19 cellular contexts compared by ENCODE assay signal in genomic region chr17:9294661-9295210, GRCh38.
DNase-seq lines count a peak whose midpoint lies in the region; ATAC-seq and TF ChIP-seq lines count a peak whose summit lies in the region.
"Had no signal": no experiment of that assay in that cellular context is flagged by ENCODE, and none has a peak within 500 bp of the region (broad histone marks: within the 10 kb centered on the region; RNA-seq: fewer than 3 reads in every experiment).

No MANE protein-coding gene starts in this region.

- TF ChIP-seq CTCF in endodermal cell (conservative IDR thresholded peaks at IDR 0.05) = no peak

- no peaks in the 10 kb centered on the region for H3K4me1 ChIP-seq in endodermal cell (ENCODE audit: control insufficient read depth, insufficient read depth, low read length)
- H3K4me1 ChIP-seq: A549 had no signal

- H3K27ac Mint-ChIP-seq in stimulated activated naive CD8-positive, alpha-beta T cell treated with anti-CD3 and anti-CD28 coated beads, Interleukin-15, Interleukin-2, amounts not matched to agents 100 ng/mL and 50 ng/mL, for 24 hours = peak overlapping the region; percentile 26
- no peak overlapping the region for H3K27ac Mint-ChIP-seq in endodermal cell

- H3K4me3 ChIP-seq in endodermal cell (ENCODE audit: low read length) = no peak overlapping the region
- H3K4me3 ChIP-seq: A549, SK-N-MC had no signal

- no peaks in the 10 kb centered on the region for H3K27me3 Mint-ChIP-seq in stimulated activated naive CD8-positive, alpha-beta T cell treated with anti-CD3 and anti-CD28 coated beads, Interleukin-15, Interleukin-2, amounts not matched to agents 100 ng/mL and 50 ng/mL, for 24 hours
- no peaks in the 10 kb centered on the region for H3K27me3 Mint-ChIP-seq in endodermal cell (ENCODE audit: insufficient read depth)
- H3K27me3 Mint-ChIP-seq: IgD-negative memory B cell had no signal

- no peaks in the 10 kb centered on the region for H3K9me3 ChIP-seq in endodermal cell (ENCODE audit: control insufficient read depth, low read length)
- H3K9me3 ChIP-seq: A549 had no signal

- WGBS in endodermal cell (ENCODE audit: insufficient coverage in 1 of 2, insufficient read length in 1 of 2), 2 experiments = 92 to 94% methylated on average over 4 of the region's 4 CpGs

- H3K36me3 ChIP-seq in endodermal cell (ENCODE audit: control insufficient read depth, insufficient read depth, low read length) = no peaks in the 10 kb centered on the region

- ATAC-seq in stimulated activated naive CD8-positive, alpha-beta T cell treated with anti-CD3 and anti-CD28 coated beads, Interleukin-15, Interleukin-2, amounts not matched to agents 100 U/mL and 50 U/mL, for 24 hours = no peak
- ATAC-seq: A549 had no signal

- H3K27ac ChIP-seq in endodermal cell (ENCODE audit: low read depth, low read length) = no peak overlapping the region
- no peak overlapping the region for H3K27ac ChIP-seq in substantia nigra (ENCODE audit: low read depth, low read length, poor library complexity, severe bottlenecking)
- H3K27ac ChIP-seq: A549, SK-N-MC had no signal

- peaks cover 39% of the 10 kb centered on the region for H3K4me1 Mint-ChIP-seq in stimulated activated naive CD8-positive, alpha-beta T cell treated with anti-CD3 and anti-CD28 coated beads, Interleukin-15, Interleukin-2, amounts not matched to agents 100 ng/mL and 50 ng/mL, for 24 hours (ENCODE audit: low read depth)
- H3K4me1 Mint-ChIP-seq in endodermal cell = peaks cover 9% of the 10 kb centered on the region

- no peak overlapping the region for H3K4me3 Mint-ChIP-seq in stimulated activated naive CD8-positive, alpha-beta T cell treated with anti-CD3 and anti-CD28 coated beads, Interleukin-15, Interleukin-2, amounts not matched to agents 100 ng/mL and 50 ng/mL, for 24 hours
- H3K4me3 Mint-ChIP-seq in endodermal cell = no peak overlapping the region
- H3K4me3 Mint-ChIP-seq: IgD-negative memory B cell had no signal

- H3K9me3 Mint-ChIP-seq in stimulated activated naive CD8-positive, alpha-beta T cell treated with anti-CD3 and anti-CD28 coated beads, Interleukin-15, Interleukin-2, amounts not matched to agents 100 ng/mL and 50 ng/mL, for 24 hours = no peaks in the 10 kb centered on the region
- H3K9me3 Mint-ChIP-seq in endodermal cell = no peaks in the 10 kb centered on the region
- H3K9me3 Mint-ChIP-seq: IgD-negative memory B cell had no signal

- H3K27me3 ChIP-seq in endodermal cell (ENCODE audit: control insufficient read depth, insufficient read depth, low read length, poor library complexity, severe bottlenecking) = no peaks in the 10 kb centered on the region

- no peak for DNase-seq in stimulated activated naive CD8-positive, alpha-beta T cell treated with anti-CD3 and anti-CD28 coated beads, Interleukin-15, Interleukin-2, amounts not matched to agents 100 U/mL and 50 U/mL, for 24 hours
- DNase-seq in MV-4-11 (lab: John Stamatoyannopoulos, UW) (peak; percentile 83), endodermal cell (peak; percentile 38), GM03348 (ENCODE audit: low spot score) (no peak), mesenteric fat pad (ENCODE audit: low spot score) (no peak), substantia nigra (lab: John Stamatoyannopoulos, UW) (no peak)
- no peak for DNase-seq in stimulated activated CD4-positive, alpha-beta T cell treated with anti-CD3 and anti-CD28 coated beads, Interleukin-2, amount 100 ng/mL, for 48 hours
- DNase-seq: C1 segment of cervical spinal cord, GF-D8, H7, NCI-H1092, NCI-H1694, NCI-H446, Right ventricle myocardium superior, T-helper 1 cell had no signal

- peaks cover 6% of the 10 kb centered on the region for H3K36me3 Mint-ChIP-seq in stimulated activated naive CD8-positive, alpha-beta T cell treated with anti-CD3 and anti-CD28 coated beads, Interleukin-15, Interleukin-2, amounts not matched to agents 100 ng/mL and 50 ng/mL, for 24 hours (ENCODE audit: low read depth)
- peaks cover 1% of the 10 kb centered on the region for H3K36me3 Mint-ChIP-seq in endodermal cell (ENCODE audit: low read depth)

- no peak overlapping the region for H3K9ac ChIP-seq in endodermal cell (ENCODE audit: extremely low read depth, low read length, poor library complexity, severe bottlenecking)

Comparison
In these comparisons a context has a peak if more than half of its experiments do, and no peak if none do; other contexts are left out.
1. DNase-seq: peak in MV-4-11 (single experiment) and endodermal cell (single experiment); none in stimulated activated naive CD8-positive, alpha-beta T cell treated with anti-CD3 and anti-CD28 coated beads, Interleukin-15, Interleukin-2, amounts not matched to agents 100 U/mL and 50 U/mL, for 24 hours (single experiment), GM03348 (single experiment), stimulated activated CD4-positive, alpha-beta T cell treated with anti-CD3 and anti-CD28 coated beads, Interleukin-2, amount 100 ng/mL, for 48 hours (0 of 2), mesenteric fat pad (single experiment) and substantia nigra (0 of 49).